Comparison of ENCODE assay signal across 26 cellular contexts in the genomic region with DNA sequence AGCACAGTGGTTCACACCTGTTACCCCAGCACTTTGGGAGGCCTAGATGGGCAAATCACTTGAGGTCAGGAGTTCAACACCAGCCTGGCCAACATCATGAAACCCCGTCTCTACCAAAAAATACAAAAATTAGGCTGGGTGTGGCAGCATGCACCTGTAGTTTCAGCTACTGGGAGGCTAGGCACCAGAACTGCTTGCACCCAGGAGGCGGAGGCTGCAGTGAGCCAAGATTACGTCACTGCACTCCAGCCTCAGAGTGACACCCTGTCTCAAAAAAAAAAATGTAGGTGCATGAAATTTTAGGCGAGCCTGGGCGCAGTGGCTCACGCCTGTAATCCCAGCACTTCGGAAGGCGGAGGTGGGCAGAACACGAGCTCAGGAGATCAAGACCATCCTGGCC.
"Had no signal": no experiment of that assay in that cellular context is flagged by ENCODE, and none has a peak within 500 bp of the region (broad histone marks: within the 10 kb centered on the region; RNA-seq: fewer than 3 reads in every experiment).

No MANE protein-coding gene starts in this region.

- ATAC-seq: activated CD8-positive, alpha-beta T cell treated with anti-CD3 and anti-CD28 coated beads, Interleukin-2, amount 10 ng/mL, durations not matched to agents 7 days and 5 days; upper lobe of right lung had no signal

- H3K4me3 ChIP-seq: adrenal gland, ascending aorta, ovary, prostate gland, right atrium auricular region, thyroid gland, upper lobe of right lung had no signal

- H3K27me3 Mint-ChIP-seq: stimulated activated naive CD8-positive, alpha-beta T cell treated with anti-CD3 and anti-CD28 coated beads, Interleukin-15, Interleukin-2, amounts not matched to agents 100 ng/mL and 50 ng/mL, for 24 hours had no signal

- H3K36me3 ChIP-seq: ovary, prostate gland had no signal

- H3K9me3 Mint-ChIP-seq: nephron; stimulated activated naive CD8-positive, alpha-beta T cell treated with anti-CD3 and anti-CD28 coated beads, Interleukin-15, Interleukin-2, amounts not matched to agents 100 ng/mL and 50 ng/mL, for 24 hours had no signal

- H3K4me1 Mint-ChIP-seq: nephron had no signal

- H3K4me1 ChIP-seq: ascending aorta, prostate gland, thyroid gland, upper lobe of right lung had no signal

- H3K4me3 Mint-ChIP-seq: activated CD8-positive, alpha-beta T cell treated with anti-CD3 and anti-CD28 coated beads, Interleukin-2, amount 10 ng/mL, durations not matched to agents 7 days and 5 days; nephron; stimulated activated naive CD8-positive, alpha-beta T cell treated with anti-CD3 and anti-CD28 coated beads, Interleukin-15, Interleukin-2, amounts not matched to agents 100 ng/mL and 50 ng/mL, for 24 hours had no signal

- H3K27ac ChIP-seq: adrenal gland, ascending aorta, brain microvascular endothelial cell, neutrophil, ovary, prostate gland, right atrium auricular region, thyroid gland, upper lobe of right lung had no signal

- H3K27ac Mint-ChIP-seq: activated CD8-positive, alpha-beta T cell treated with anti-CD3 and anti-CD28 coated beads, Interleukin-2, amount 10 ng/mL, durations not matched to agents 7 days and 5 days; nephron; stimulated activated naive CD8-positive, alpha-beta T cell treated with anti-CD3 and anti-CD28 coated beads, Interleukin-15, Interleukin-2, amounts not matched to agents 100 ng/mL and 50 ng/mL, for 24 hours had no signal

- H3K27me3 ChIP-seq: adrenal gland, ascending aorta, brain microvascular endothelial cell, neutrophil, ovary, right atrium auricular region, thyroid gland, upper lobe of right lung had no signal

- DNase-seq: activated CD4-positive, alpha-beta T cell treated with anti-CD3 and anti-CD28 coated beads for 48 hours; activated CD4-positive, CD25-positive, alpha-beta regulatory T cell; activated CD8-positive, alpha-beta T cell treated with anti-CD3 and anti-CD28 coated beads, Interleukin-2, amount 10 ng/mL, durations not matched to agents 7 days and 5 days; activated effector memory CD4-positive, alpha-beta T cell treated with anti-CD3 and anti-CD28 coated beads, Interleukin-2, amount 50 U/mL, for 16 hours; activated naive CD4-positive, alpha-beta T cell treated with anti-CD3 and anti-CD28 coated beads, Interleukin-2, amount 50 U/mL, for 16 hours; adrenal gland; brain microvascular endothelial cell; central memory CD4-positive, alpha-beta T cell; effector memory CD4-positive, alpha-beta T cell; foreskin melanocyte; glutamatergic neuron; hypothalamus; midbrain; ovary; stimulated activated CD4-positive, alpha-beta T cell treated with anti-CD3 and anti-CD28 coated beads, Interleukin-12 subunit alpha, Interleukin-12 subunit beta, amount 100 ng/mL, for 4 hours; stimulated activated CD4-positive, alpha-beta T cell treated with anti-CD3 and anti-CD28 coated beads, Interleukin-4, amount 100 ng/mL, for 4 hours; substantia nigra; T1000; thyroid gland; upper lobe of right lung had no signal
